ENCODE assay signal across 9 cellular contexts in genomic region chr19:6677924-6678689, GRCh38. TPM values are rescaled to one million over a fixed set of nuclear protein-coding genes. Genes with fewer than 3 reads are reported as not detected.
A peak's percentile ranks its signal among the peaks of the same experiment; 100 is the strongest.
DNase-seq lines count a peak whose midpoint lies in the region; ATAC-seq and TF ChIP-seq lines count a peak whose summit lies in the region.
"Had no signal": no experiment of that assay in that cellular context is flagged by ENCODE, and none has a peak within 500 bp of the region (broad histone marks: within the 10 kb centered on the region; RNA-seq: fewer than 3 reads in every experiment).

No MANE protein-coding gene starts in this region.

- RAD21 ChIA-PET in HCT116 (lab: Charles Lee; ENCODE audit: low non-redundant PET in 1 of 2, low total read pairs in 2 of 2, uncharacterized antibody in 2 of 2, unreplicated experiment in 2 of 2): no interaction called here

- H3K9me3 Mint-ChIP-seq in glutamatergic neuron (ENCODE audit: unreplicated experiment): peaks cover 9% of the 10 kb centered on the region

- no peaks in the 10 kb centered on the region for H3K9me3 ChIP-seq in HCT116 (ENCODE audit: control insufficient read depth in 1 of 2, insufficient read depth in 1 of 2, low read depth in 1 of 2, low read length in 2 of 2)

- no peak overlapping the region for H3K27ac ChIP-seq in HCT116 (ENCODE audit: low read depth, low read length)
- H3K27ac ChIP-seq: skin epidermis had no signal

- BruUV-seq in HCT116 (replicated peaks; lab: Mats Ljungman, UMichigan): no TSS peak

- no peaks in the 10 kb centered on the region for H3K27me3 ChIP-seq in HCT116 (ENCODE audit: insufficient read depth, low read length)

- no peak overlapping the region for H3K27ac Mint-ChIP-seq in glutamatergic neuron (ENCODE audit: unreplicated experiment)

- TF ChIP-seq POLR2A in HCT116 (IDR thresholded peaks at IDR 0.05; ENCODE audit: borderline replicate concordance, extremely low read depth, insufficient read depth, insufficient read length): no peak

- TF ChIP-seq RAD21 in HCT116 (IDR thresholded peaks at IDR 0.05; ENCODE audit: low read depth): no peak

- H3K4me1 Mint-ChIP-seq in glutamatergic neuron (ENCODE audit: low read depth, unreplicated experiment): no peaks in the 10 kb centered on the region

- ATAC-seq in HCT116: peak; percentile 49; the same call in 1 of the 2 replicates

- H3K9ac ChIP-seq in HCT116 (ENCODE audit: low read length): no peak overlapping the region

- no peak for DNase-seq in HCT116 (ENCODE audit: low read depth, low spot score)
- DNase-seq in activated CD8-positive, alpha-beta memory T cell treated with anti-CD3 and anti-CD28 coated beads, Interleukin-2, amount 50 U/mL, for 4 hours: peak; percentile 64
- DNase-seq in glutamatergic neuron: peak; percentile 38
- peak; percentile 63 for DNase-seq in stimulated activated CD4-positive, alpha-beta T cell treated with anti-CD3 and anti-CD28 coated beads, Interleukin-4, amount 100 ng/mL, for 1 hour
- DNase-seq in NCI-H2081 treated with DMSO at 0.1 percent for 48 hours (lab: John Stamatoyannopoulos, UW): no peak
- no peak for DNase-seq in DMS53 (lab: John Stamatoyannopoulos, UW)
- DNase-seq in amniotic stem cell (lab: John Stamatoyannopoulos, UW): no peak
- no peak for DNase-seq in middle frontal gyrus (ENCODE audit: extremely low spot score, low spot score)

- H3K36me3 ChIP-seq in HCT116 (ENCODE audit: control insufficient read depth in 1 of 2, insufficient read depth in 2 of 2, low read length in 2 of 2): no peaks in the 10 kb centered on the region

- H4K20me1 ChIP-seq in HCT116 (ENCODE audit: insufficient read depth): no peaks in the 10 kb centered on the region

- no peaks in the 10 kb centered on the region for H3K9me2 ChIP-seq in HCT116 (ENCODE audit: insufficient read depth)

- POLR2A ChIA-PET in HCT116 (lab: Charles Lee): no interaction called here

- no peak overlapping the region for H3K4me3 Mint-ChIP-seq in glutamatergic neuron (ENCODE audit: unreplicated experiment)

- peak overlapping the region; percentile 10; the same call in 1 of the 2 replicates for H3K4me2 ChIP-seq in HCT116 (ENCODE audit: low read length)

- no peak overlapping the region for H3K4me3 ChIP-seq in HCT116 (replicated peaks in 1 of 2; ENCODE audit: low read depth in 1 of 2, low read length in 2 of 2)
- H3K4me3 ChIP-seq: skin epidermis had no signal

- TF ChIP-seq CTCF in HCT116 (IDR thresholded peaks at IDR 0.05 in 2 of 3, conservative IDR thresholded peaks at IDR 0.05 in 1 of 3; ENCODE audit: borderline replicate concordance in 1 of 3, insufficient read depth in 1 of 3, low read depth in 2 of 3, low read length in 2 of 3) (no peak), glutamatergic neuron (IDR thresholded peaks at IDR 0.05; ENCODE audit: partially characterized antibody, unreplicated experiment) (no peak)

- no peaks in the 10 kb centered on the region for H3K36me3 Mint-ChIP-seq in glutamatergic neuron (ENCODE audit: unreplicated experiment)

- no peak overlapping the region for H2AFZ ChIP-seq in HCT116 (ENCODE audit: low read depth, low read length, poor library complexity, severe bottlenecking)

- peaks cover 12 to 30% of the 10 kb centered on the region in 2 experiments for H3K4me1 ChIP-seq in HCT116 (ENCODE audit: control insufficient read depth in 1 of 2, insufficient read depth in 2 of 2, low read length in 2 of 2)

- H3K79me2 ChIP-seq in HCT116 (ENCODE audit: insufficient read depth, low read length): no peaks in the 10 kb centered on the region

- intact Hi-C loops in HCT116 (cut with micrococcal nuclease): no loop called here

- H3K27me3 Mint-ChIP-seq in glutamatergic neuron (ENCODE audit: unreplicated experiment): peaks cover 6% of the 10 kb centered on the region

- CTCF ChIA-PET in HCT116 (lab: Charles Lee): no interaction called here

TF ChIP-seq in HCT116, 20 proteins besides CTCF, POLR2A, EP300 and RAD21:
- TF ChIP-seq MAX (IDR thresholded peaks at IDR 0.05): no peak
- no peak for TF ChIP-seq ZFX (IDR thresholded peaks at IDR 0.05)
- TF ChIP-seq TCF7L2 (IDR thresholded peaks at IDR 0.05; ENCODE audit: borderline replicate concordance, extremely low read depth, insufficient read depth, insufficient read length): no peak
- no peak for TF ChIP-seq JUND (IDR thresholded peaks at IDR 0.05)
- TF ChIP-seq ZBTB33 (IDR thresholded peaks at IDR 0.05; ENCODE audit: extremely low read depth, insufficient replicate concordance, low read length): no peak
- TF ChIP-seq, protein P1, sequence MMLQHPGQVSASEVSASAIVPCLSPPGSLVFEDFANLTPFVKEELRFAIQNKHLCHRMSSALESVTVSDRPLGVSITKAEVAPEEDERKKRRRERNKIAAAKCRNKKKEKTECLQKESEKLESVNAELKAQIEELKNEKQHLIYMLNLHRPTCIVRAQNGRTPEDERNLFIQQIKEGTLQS (IDR thresholded peaks at IDR 0.05): no peak
- no peak for TF ChIP-seq POLR2AphosphoS5 (IDR thresholded peaks at IDR 0.05; ENCODE audit: low read depth, low read length)
- no peak for TF ChIP-seq YY1 (IDR thresholded peaks at IDR 0.05; ENCODE audit: extremely low read depth, insufficient replicate concordance, low read depth, low read length)
- TF ChIP-seq ELF1 (IDR thresholded peaks at IDR 0.05; ENCODE audit: borderline replicate concordance, low read depth): no peak
- TF ChIP-seq, protein P2, sequence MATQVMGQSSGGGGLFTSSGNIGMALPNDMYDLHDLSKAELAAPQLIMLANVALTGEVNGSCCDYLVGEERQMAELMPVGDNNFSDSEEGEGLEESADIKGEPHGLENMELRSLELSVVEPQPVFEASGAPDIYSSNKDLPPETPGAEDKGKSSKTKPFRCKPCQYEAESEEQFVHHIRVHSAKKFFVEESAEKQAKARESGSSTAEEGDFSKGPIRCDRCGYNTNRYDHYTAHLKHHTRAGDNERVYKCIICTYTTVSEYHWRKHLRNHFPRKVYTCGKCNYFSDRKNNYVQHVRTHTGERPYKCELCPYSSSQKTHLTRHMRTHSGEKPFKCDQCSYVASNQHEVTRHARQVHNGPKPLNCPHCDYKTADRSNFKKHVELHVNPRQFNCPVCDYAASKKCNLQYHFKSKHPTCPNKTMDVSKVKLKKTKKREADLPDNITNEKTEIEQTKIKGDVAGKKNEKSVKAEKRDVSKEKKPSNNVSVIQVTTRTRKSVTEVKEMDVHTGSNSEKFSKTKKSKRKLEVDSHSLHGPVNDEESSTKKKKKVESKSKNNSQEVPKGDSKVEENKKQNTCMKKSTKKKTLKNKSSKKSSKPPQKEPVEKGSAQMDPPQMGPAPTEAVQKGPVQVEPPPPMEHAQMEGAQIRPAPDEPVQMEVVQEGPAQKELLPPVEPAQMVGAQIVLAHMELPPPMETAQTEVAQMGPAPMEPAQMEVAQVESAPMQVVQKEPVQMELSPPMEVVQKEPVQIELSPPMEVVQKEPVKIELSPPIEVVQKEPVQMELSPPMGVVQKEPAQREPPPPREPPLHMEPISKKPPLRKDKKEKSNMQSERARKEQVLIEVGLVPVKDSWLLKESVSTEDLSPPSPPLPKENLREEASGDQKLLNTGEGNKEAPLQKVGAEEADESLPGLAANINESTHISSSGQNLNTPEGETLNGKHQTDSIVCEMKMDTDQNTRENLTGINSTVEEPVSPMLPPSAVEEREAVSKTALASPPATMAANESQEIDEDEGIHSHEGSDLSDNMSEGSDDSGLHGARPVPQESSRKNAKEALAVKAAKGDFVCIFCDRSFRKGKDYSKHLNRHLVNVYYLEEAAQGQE (IDR thresholded peaks at IDR 0.05; ENCODE audit: low read depth): no peak
- no peak for TF ChIP-seq CBX3 (IDR thresholded peaks at IDR 0.05; ENCODE audit: low read depth)
- no peak for TF ChIP-seq SP1 (IDR thresholded peaks at IDR 0.05; ENCODE audit: low read depth)
- TF ChIP-seq EZH2phosphoT487 (IDR thresholded peaks at IDR 0.05; ENCODE audit: borderline replicate concordance): no peak
- no peak for TF ChIP-seq EZH2 (IDR thresholded peaks at IDR 0.05)
- no peak for TF ChIP-seq FOSL1 (IDR thresholded peaks at IDR 0.05; ENCODE audit: low read depth)
- TF ChIP-seq CEBPB (IDR thresholded peaks at IDR 0.05; ENCODE audit: low read depth): no peak

RNA-seq across cellular contexts. Expression of gene TNFSF14, which starts 8.1 kb away (rescaled TPM):
- total RNA-seq in HCT116 (2021; ENCODE audit: unreplicated experiment): 0.22 TPM
- 0.03 TPM in 1 of 2 replicates, not detected in the other for polyA plus RNA-seq in HCT116 (2012)
- total RNA-seq in glutamatergic neuron (ENCODE audit: unreplicated experiment): not detected

RNA-seq across cellular contexts. Expression of gene C3, which starts 42.3 kb away (rescaled TPM):
- total RNA-seq in HCT116 (2021; ENCODE audit: unreplicated experiment) (7.0 TPM), glutamatergic neuron (ENCODE audit: unreplicated experiment) (0.69 TPM)
- polyA plus RNA-seq in HCT116 (2012): 1.6 and 2.1 TPM in 2 replicates

RNA-seq across cellular contexts. Expression of gene GPR108, which starts 59.3 kb away (rescaled TPM):
- 75.0 TPM for total RNA-seq in HCT116 (2021; ENCODE audit: unreplicated experiment)
- polyA plus RNA-seq in HCT116 (2012): 89.6 and 104 TPM in 2 replicates
- total RNA-seq in glutamatergic neuron (ENCODE audit: unreplicated experiment): 44.2 TPM

Comparison
In these comparisons a context has a peak if more than half of its experiments do, and no peak if none do; other contexts are left out.
1. DNase-seq: peak in activated CD8-positive, alpha-beta memory T cell treated with anti-CD3 and anti-CD28 coated beads, Interleukin-2, amount 50 U/mL, for 4 hours (single experiment), glutamatergic neuron (single experiment) and stimulated activated CD4-positive, alpha-beta T cell treated with anti-CD3 and anti-CD28 coated beads, Interleukin-4, amount 100 ng/mL, for 1 hour (single experiment); none in HCT116 (single experiment), NCI-H2081 treated with DMSO at 0.1 percent for 48 hours (single experiment), DMS53 (single experiment), amniotic stem cell (single experiment) and middle frontal gyrus (single experiment).